8 cellular contexts compared by ENCODE assay signal in the genomic region with DNA sequence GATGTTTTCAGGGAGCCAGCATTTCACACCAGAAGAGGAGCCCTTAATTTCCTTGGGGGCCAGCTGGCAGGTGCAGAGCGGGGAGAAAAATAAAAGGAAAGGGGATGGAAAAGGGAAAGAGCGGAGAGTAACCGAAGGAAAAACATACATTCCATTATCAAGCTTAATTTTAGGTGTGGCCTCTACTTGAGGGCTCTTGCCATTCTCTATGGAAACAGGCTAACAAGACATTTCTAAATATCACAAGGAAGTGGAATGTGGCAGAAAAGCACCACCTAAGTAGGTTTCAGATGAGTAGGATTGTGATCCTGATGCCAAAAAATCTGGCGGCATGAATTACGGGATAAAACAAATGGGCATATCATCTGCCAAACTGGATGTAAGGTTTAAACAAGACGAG. TPM values are rescaled to one million over a fixed set of nuclear protein-coding genes. Genes with fewer than 3 reads are reported as not detected.
DNase-seq lines count a peak whose midpoint lies in the region; ATAC-seq and TF ChIP-seq lines count a peak whose summit lies in the region.

No MANE protein-coding gene starts in this region.

- H3K36me3 ChIP-seq in hepatocyte (replicated peaks; ENCODE audit: insufficient read depth, low read depth) = no peaks in the 10 kb centered on the region

- WGBS in hepatocyte (ENCODE audit: low lambda C conversion rate, missing lambda C conversion rate) = 90% methylated on average over 6 of the region's 6 CpGs

- no peak overlapping the region for H3K27ac ChIP-seq in hepatocyte

- H3K9me2 ChIP-seq in hepatocyte (replicated peaks; ENCODE audit: insufficient read depth) = no peaks in the 10 kb centered on the region

- H4K20me1 ChIP-seq in hepatocyte (ENCODE audit: insufficient read depth, poor library complexity, severe bottlenecking) = peaks cover 33% of the 10 kb centered on the region

- peaks cover 13% of the 10 kb centered on the region for H3K4me1 ChIP-seq in hepatocyte (ENCODE audit: insufficient read depth)

- ATAC-seq in T-helper 17 cell (no peak), GM18870 (IDR thresholded peaks at IDR 0.05; ENCODE audit: unreplicated experiment) (no peak), GM18511 (IDR thresholded peaks at IDR 0.05; ENCODE audit: unreplicated experiment) (no peak), GM19463 (IDR thresholded peaks at IDR 0.05; ENCODE audit: unreplicated experiment) (no peak)
- no peak for ATAC-seq in stimulated activated naive CD8-positive, alpha-beta T cell treated with anti-CD3 and anti-CD28 coated beads, Interleukin-15, amount 100 ng/mL, for 72 hours

- peak overlapping the region; percentile 78 for H3K4me3 Mint-ChIP-seq in T-helper 2 cell treated with Interferon-gamma antibody and Interleukin-4, amounts not matched to agents 5 μg/mL and 100 μg/mL, for 36 hours
- peak overlapping the region; percentile 92 for H3K4me3 Mint-ChIP-seq in T-helper 17 cell
- H3K4me3 Mint-ChIP-seq in stimulated activated naive CD8-positive, alpha-beta T cell treated with anti-CD3 and anti-CD28 coated beads, Interleukin-15, amount 100 ng/mL, for 72 hours = peak overlapping the region; percentile 71 to 84

- no peak overlapping the region for H3K4me3 ChIP-seq in hepatocyte

- H3K9me3 ChIP-seq in T-helper 17 cell (ENCODE audit: control insufficient read depth, low read length, poor library complexity, severe bottlenecking) (no peaks in the 10 kb centered on the region), hepatocyte (ENCODE audit: low read depth) (no peaks in the 10 kb centered on the region)

- no peaks in the 10 kb centered on the region for H3K9me3 Mint-ChIP-seq in T-helper 2 cell treated with Interferon-gamma antibody and Interleukin-4, amounts not matched to agents 5 μg/mL and 100 μg/mL, for 36 hours
- no peaks in the 10 kb centered on the region for H3K9me3 Mint-ChIP-seq in stimulated activated naive CD8-positive, alpha-beta T cell treated with anti-CD3 and anti-CD28 coated beads, Interleukin-15, amount 100 ng/mL, for 72 hours

- H3K79me2 ChIP-seq in hepatocyte = peaks cover 44% of the 10 kb centered on the region

- H3K27me3 ChIP-seq in hepatocyte = no peaks in the 10 kb centered on the region

- H3K36me3 Mint-ChIP-seq in T-helper 2 cell treated with Interferon-gamma antibody and Interleukin-4, amounts not matched to agents 5 μg/mL and 100 μg/mL, for 36 hours (ENCODE audit: low read depth) = peaks cover 26% of the 10 kb centered on the region
- H3K36me3 Mint-ChIP-seq in T-helper 17 cell (ENCODE audit: low read depth) = peaks cover 4% of the 10 kb centered on the region

- H3K4me2 ChIP-seq in hepatocyte = peak overlapping the region; percentile 87

- H2AFZ ChIP-seq in hepatocyte = peak overlapping the region; percentile 99

- no peak for DNase-seq in T-helper 2 cell treated with Interferon-gamma antibody and Interleukin-4, amounts not matched to agents 5 μg/mL and 100 μg/mL, for 36 hours (ENCODE audit: low spot score)
- DNase-seq in T-helper 2 cell = no peak
- DNase-seq in T-helper 17 cell = no peak
- no peak for DNase-seq in hepatocyte (ENCODE audit: low spot score)
- DNase-seq in stimulated activated naive CD8-positive, alpha-beta T cell treated with anti-CD3 and anti-CD28 coated beads, Interleukin-15, amount 100 ng/mL, for 72 hours = no peak

- H3K4me1 Mint-ChIP-seq in T-helper 2 cell treated with Interferon-gamma antibody and Interleukin-4, amounts not matched to agents 5 μg/mL and 100 μg/mL, for 36 hours (ENCODE audit: low read depth) = peaks cover 32% of the 10 kb centered on the region
- peaks cover 25% of the 10 kb centered on the region for H3K4me1 Mint-ChIP-seq in T-helper 17 cell
- peaks cover 36% of the 10 kb centered on the region for H3K4me1 Mint-ChIP-seq in stimulated activated naive CD8-positive, alpha-beta T cell treated with anti-CD3 and anti-CD28 coated beads, Interleukin-15, amount 100 ng/mL, for 72 hours

- H3K27me3 Mint-ChIP-seq in T-helper 2 cell treated with Interferon-gamma antibody and Interleukin-4, amounts not matched to agents 5 μg/mL and 100 μg/mL, for 36 hours (ENCODE audit: low read depth) = peaks cover 30% of the 10 kb centered on the region
- peaks cover 11% of the 10 kb centered on the region for H3K27me3 Mint-ChIP-seq in T-helper 17 cell
- peaks cover 18% of the 10 kb centered on the region for H3K27me3 Mint-ChIP-seq in stimulated activated naive CD8-positive, alpha-beta T cell treated with anti-CD3 and anti-CD28 coated beads, Interleukin-15, amount 100 ng/mL, for 72 hours

- no peak for TF ChIP-seq CTCF in hepatocyte (IDR thresholded peaks at IDR 0.05; ENCODE audit: poor library complexity)

- H3K27ac Mint-ChIP-seq in T-helper 2 cell treated with Interferon-gamma antibody and Interleukin-4, amounts not matched to agents 5 μg/mL and 100 μg/mL, for 36 hours = peak overlapping the region; percentile 82
- H3K27ac Mint-ChIP-seq in T-helper 17 cell = peak overlapping the region; percentile 94
- H3K27ac Mint-ChIP-seq in stimulated activated naive CD8-positive, alpha-beta T cell treated with anti-CD3 and anti-CD28 coated beads, Interleukin-15, amount 100 ng/mL, for 72 hours = peak overlapping the region; percentile 88 to 95

RNA-seq across cellular contexts. Expression of a gene that starts 1.0 kb away (rescaled TPM):
- 10 to 100 TPM; 77.5 to 97.1 TPM for total RNA-seq in T-helper 17 cell
- 97.3 and 129 TPM in 2 replicates for total RNA-seq in hepatocyte
- polyA plus RNA-seq in hepatocyte = 99.1 and 121 TPM in 2 replicates

RNA-seq across cellular contexts. Expression of a gene that starts 49.0 kb away (rescaled TPM):
- under 1 TPM in 1 of 2 donors, not detected in 1; 0.40 TPM for total RNA-seq in T-helper 17 cell
- 0.07 TPM in 1 of 2 replicates, not detected in the other for total RNA-seq in hepatocyte
- not detected in 2 replicates for polyA plus RNA-seq in hepatocyte

RNA-seq across cellular contexts. Expression of a gene that starts 55.8 kb away (rescaled TPM):
- total RNA-seq in T-helper 17 cell (1 to 10 TPM; 1.1 to 1.5 TPM), hepatocyte (77.9 and 84.8 TPM in 2 replicates)
- 17.4 and 19.2 TPM in 2 replicates for polyA plus RNA-seq in hepatocyte

Comparison
In these comparisons a context has a peak if more than half of its experiments do, and no peak if none do; other contexts are left out.
1. RNA of a gene that starts 55.8 kb away (total RNA-seq): 77.9 to 84.8 TPM in hepatocyte; 1.1 to 1.5 TPM in T-helper 17 cell; every median in the first group is over 10 times any median in the second.
2. Peak in every context shown above with its lines, with median percentiles within 50 percentile points of each other: H3K27ac Mint-ChIP-seq and H3K4me3 Mint-ChIP-seq.